In the genomic region with DNA sequence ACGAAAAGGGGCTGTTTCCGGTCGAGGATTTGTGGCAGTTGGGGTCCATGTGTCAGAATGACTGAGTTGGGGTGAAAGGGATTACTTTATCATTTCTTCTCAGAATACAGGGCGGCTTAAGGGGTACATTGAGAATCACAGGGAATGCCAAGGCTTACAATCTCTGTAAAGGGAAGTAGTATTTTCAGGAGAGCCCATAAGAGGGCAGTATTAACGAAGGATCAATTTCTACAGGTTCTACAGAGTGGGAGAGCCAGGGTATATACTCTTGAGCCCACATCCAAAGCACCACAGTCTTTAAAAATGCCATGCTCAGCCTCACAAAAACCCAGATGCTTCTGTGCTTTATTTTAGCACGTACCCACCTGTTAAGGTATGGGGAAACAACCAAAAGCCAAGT, we compare ENCODE assay signal across 3 cellular contexts.
TF ChIP-seq lines count a peak whose summit lies in the region.

No MANE protein-coding gene starts in this region.

TF ChIP-seq in SK-N-SH, 30 proteins besides CTCF, POLR2A, EP300 and RAD21 (continued from another document):
- TF ChIP-seq, protein P1, sequence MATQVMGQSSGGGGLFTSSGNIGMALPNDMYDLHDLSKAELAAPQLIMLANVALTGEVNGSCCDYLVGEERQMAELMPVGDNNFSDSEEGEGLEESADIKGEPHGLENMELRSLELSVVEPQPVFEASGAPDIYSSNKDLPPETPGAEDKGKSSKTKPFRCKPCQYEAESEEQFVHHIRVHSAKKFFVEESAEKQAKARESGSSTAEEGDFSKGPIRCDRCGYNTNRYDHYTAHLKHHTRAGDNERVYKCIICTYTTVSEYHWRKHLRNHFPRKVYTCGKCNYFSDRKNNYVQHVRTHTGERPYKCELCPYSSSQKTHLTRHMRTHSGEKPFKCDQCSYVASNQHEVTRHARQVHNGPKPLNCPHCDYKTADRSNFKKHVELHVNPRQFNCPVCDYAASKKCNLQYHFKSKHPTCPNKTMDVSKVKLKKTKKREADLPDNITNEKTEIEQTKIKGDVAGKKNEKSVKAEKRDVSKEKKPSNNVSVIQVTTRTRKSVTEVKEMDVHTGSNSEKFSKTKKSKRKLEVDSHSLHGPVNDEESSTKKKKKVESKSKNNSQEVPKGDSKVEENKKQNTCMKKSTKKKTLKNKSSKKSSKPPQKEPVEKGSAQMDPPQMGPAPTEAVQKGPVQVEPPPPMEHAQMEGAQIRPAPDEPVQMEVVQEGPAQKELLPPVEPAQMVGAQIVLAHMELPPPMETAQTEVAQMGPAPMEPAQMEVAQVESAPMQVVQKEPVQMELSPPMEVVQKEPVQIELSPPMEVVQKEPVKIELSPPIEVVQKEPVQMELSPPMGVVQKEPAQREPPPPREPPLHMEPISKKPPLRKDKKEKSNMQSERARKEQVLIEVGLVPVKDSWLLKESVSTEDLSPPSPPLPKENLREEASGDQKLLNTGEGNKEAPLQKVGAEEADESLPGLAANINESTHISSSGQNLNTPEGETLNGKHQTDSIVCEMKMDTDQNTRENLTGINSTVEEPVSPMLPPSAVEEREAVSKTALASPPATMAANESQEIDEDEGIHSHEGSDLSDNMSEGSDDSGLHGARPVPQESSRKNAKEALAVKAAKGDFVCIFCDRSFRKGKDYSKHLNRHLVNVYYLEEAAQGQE (IDR thresholded peaks at IDR 0.05; ENCODE audit: low read depth, low read length) = no peak

TF ChIP-seq in SK-N-SH treated with all-trans-retinoic acid at 6 μM for 48 hours, 23 proteins besides CTCF, POLR2A, EP300 and RAD21 (continued from another document):
- TF ChIP-seq, protein P2, sequence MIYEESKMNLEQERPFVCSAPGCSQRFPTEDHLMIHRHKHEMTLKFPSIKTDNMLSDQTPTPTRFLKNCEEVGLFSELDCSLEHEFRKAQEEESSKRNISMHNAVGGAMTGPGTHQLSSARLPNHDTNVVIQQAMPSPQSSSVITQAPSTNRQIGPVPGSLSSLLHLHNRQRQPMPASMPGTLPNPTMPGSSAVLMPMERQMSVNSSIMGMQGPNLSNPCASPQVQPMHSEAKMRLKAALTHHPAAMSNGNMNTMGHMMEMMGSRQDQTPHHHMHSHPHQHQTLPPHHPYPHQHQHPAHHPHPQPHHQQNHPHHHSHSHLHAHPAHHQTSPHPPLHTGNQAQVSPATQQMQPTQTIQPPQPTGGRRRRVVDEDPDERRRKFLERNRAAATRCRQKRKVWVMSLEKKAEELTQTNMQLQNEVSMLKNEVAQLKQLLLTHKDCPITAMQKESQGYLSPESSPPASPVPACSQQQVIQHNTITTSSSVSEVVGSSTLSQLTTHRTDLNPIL (CRISPR knock-in tag; IDR thresholded peaks at IDR 0.05; ENCODE audit: low read depth) = no peak
- TF ChIP-seq GLIS3 (CRISPR knock-in tag; IDR thresholded peaks at IDR 0.05) = no peak
- no peak for TF ChIP-seq ZFP30 (CRISPR knock-in tag; IDR thresholded peaks at IDR 0.05)
- TF ChIP-seq ZNF8 (CRISPR knock-in tag; IDR thresholded peaks at IDR 0.05) = no peak
- TF ChIP-seq TOX (CRISPR knock-in tag; IDR thresholded peaks at IDR 0.05; ENCODE audit: borderline replicate concordance) = no peak

TF ChIP-seq in liver, 16 proteins besides CTCF, POLR2A, EP300 and RAD21 (continued from another document):
- TF ChIP-seq, protein P1 (IDR thresholded peaks at IDR 0.05) = no peak
- no peak for TF ChIP-seq FOXA1 (IDR thresholded peaks at IDR 0.05)
- TF ChIP-seq, protein P3, sequence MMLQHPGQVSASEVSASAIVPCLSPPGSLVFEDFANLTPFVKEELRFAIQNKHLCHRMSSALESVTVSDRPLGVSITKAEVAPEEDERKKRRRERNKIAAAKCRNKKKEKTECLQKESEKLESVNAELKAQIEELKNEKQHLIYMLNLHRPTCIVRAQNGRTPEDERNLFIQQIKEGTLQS (IDR thresholded peaks at IDR 0.05) = no peak
- no peak for TF ChIP-seq YY1 (IDR thresholded peaks at IDR 0.05)
- TF ChIP-seq FOXA2 (IDR thresholded peaks at IDR 0.05) = no peak
- no peak for TF ChIP-seq RXRA (IDR thresholded peaks at IDR 0.05)
- TF ChIP-seq NR2F2 (IDR thresholded peaks at IDR 0.05) = no peak
- no peak for TF ChIP-seq TAF1 (conservative IDR thresholded peaks at IDR 0.05)
